12 cellular contexts compared by ENCODE assay signal in the genomic region with DNA sequence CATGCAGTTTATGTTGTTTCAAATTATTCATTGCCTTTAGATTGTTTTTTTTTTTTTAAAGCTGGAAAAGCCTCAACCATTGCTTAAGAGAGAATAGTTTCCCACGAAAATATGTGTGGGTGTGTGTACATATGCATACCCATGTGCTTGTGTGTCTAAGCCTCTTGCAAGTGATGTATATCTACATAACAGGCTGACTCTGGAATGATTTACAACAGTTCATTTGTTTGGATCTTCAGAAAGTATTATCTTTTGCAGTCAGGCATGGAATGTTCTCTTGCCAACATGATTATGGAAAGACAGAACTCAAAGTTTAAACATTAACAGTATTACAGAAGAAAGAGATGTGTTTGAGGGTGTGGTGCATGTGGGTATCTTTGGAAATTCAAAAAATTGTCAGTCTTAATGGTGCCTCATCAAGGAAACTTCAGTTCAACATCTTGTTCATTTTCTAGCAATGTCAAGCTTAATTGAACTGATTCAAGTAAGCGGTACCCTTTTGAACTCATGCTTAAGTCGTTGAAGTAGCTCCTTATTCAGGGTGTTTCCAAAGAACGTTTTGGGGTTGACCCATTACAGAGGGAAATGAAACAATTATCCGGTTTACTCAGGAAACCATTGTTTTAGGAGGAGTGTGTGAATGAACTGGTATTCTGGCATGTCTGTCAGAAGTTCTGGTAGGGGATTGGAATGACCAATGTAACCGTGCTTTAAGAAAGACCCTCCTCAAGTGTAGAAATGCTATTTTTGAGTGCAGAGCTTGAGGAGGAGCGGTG.
A peak's percentile ranks its signal among the peaks of the same experiment; 100 is the strongest.
DNase-seq lines count a peak whose midpoint lies in the region; ATAC-seq and TF ChIP-seq lines count a peak whose summit lies in the region.
"Had no signal": no experiment of that assay in that cellular context is flagged by ENCODE, and none has a peak within 500 bp of the region (broad histone marks: within the 10 kb centered on the region; RNA-seq: fewer than 3 reads in every experiment).

No MANE protein-coding gene starts in this region.

- H3K79me2 ChIP-seq in PC-3 (ENCODE audit: low read length) = peaks cover 74% of the 10 kb centered on the region

- no peak for TF ChIP-seq CTCF in AG09309 (IDR thresholded peaks at IDR 0.05; ENCODE audit: control insufficient read depth, insufficient read depth, low read depth, low read length, missing control alignments)
- no peak for TF ChIP-seq CTCF in PC-3 (conservative IDR thresholded peaks at IDR 0.05; ENCODE audit: low read depth, low read length)
- no peak for TF ChIP-seq CTCF in right lobe of liver (IDR thresholded peaks at IDR 0.05)
- no peak for TF ChIP-seq CTCF in tibial nerve (IDR thresholded peaks at IDR 0.05)

- no peaks in the 10 kb centered on the region for H3K9me2 ChIP-seq in PC-3 (replicated peaks; ENCODE audit: low read length)

- intact Hi-C loops in PC-3 (cut with micrococcal nuclease) = no loop called here
- intact Hi-C loops in right lobe of liver (cut with DNase I) = no loop called here

- H3K9me3 ChIP-seq in PC-3 (ENCODE audit: low read length) = no peaks in the 10 kb centered on the region
- H3K9me3 ChIP-seq in esophagus (ENCODE audit: control insufficient read depth in 2 of 2, insufficient read depth in 1 of 2, low read depth in 1 of 2, low read length in 1 of 2) = no peaks in the 10 kb centered on the region
- no peaks in the 10 kb centered on the region for H3K9me3 ChIP-seq in right lobe of liver
- H3K9me3 ChIP-seq in tibial nerve = no peaks in the 10 kb centered on the region

- POLR2A ChIA-PET in PC-3 (lab: Charles Lee; ENCODE audit: unreplicated experiment) = no interaction called here

- no peak for ATAC-seq in PC-3
- ATAC-seq in right lobe of liver = peak in 3 of 4 donors; percentile 23 to 57 (median 55)
- ATAC-seq in GM21529 (IDR thresholded peaks at IDR 0.05; ENCODE audit: unreplicated experiment) = no peak
- ATAC-seq: stimulated activated naive CD8-positive, alpha-beta T cell treated with anti-CD3 and anti-CD28 coated beads, Interleukin-15, Interleukin-2, amounts not matched to agents 100 U/mL and 50 U/mL, for 24 hours had no signal

- no TSS peak for BruUV-seq in PC-3 (replicated peaks; lab: Mats Ljungman, UMichigan)

- H3K27me3 ChIP-seq in PC-3 (ENCODE audit: low read length) (no peaks in the 10 kb centered on the region), esophagus (ENCODE audit: control insufficient read depth in 1 of 2, insufficient read depth in 2 of 2, low read length in 2 of 2) (no peaks in the 10 kb centered on the region), right lobe of liver (no peaks in the 10 kb centered on the region), tibial nerve (no peaks in the 10 kb centered on the region)

- no peaks in the 10 kb centered on the region for H3F3A ChIP-seq in PC-3 (ENCODE audit: low read length, unreplicated experiment)

- H4K20me1 ChIP-seq in PC-3 (ENCODE audit: low read length) = no peaks in the 10 kb centered on the region

- H3K4me1 ChIP-seq in PC-3 (ENCODE audit: insufficient read depth, low read length) = peaks cover 14% of the 10 kb centered on the region
- peaks cover 0 to 2% of the 10 kb centered on the region in 2 donors for H3K4me1 ChIP-seq in esophagus (ENCODE audit: control insufficient read depth in 2 of 2, insufficient read depth in 2 of 2, low read length in 1 of 2)
- peaks cover 0 to 17% (median 6%) of the 10 kb centered on the region in 4 donors for H3K4me1 ChIP-seq in right lobe of liver
- H3K4me1 ChIP-seq in tibial nerve = peaks cover 0 to 24% (median 0%) of the 10 kb centered on the region in 4 donors

- peaks cover 3% of the 10 kb centered on the region; the same call in 1 of the 2 replicates for H3K36me3 ChIP-seq in PC-3 (ENCODE audit: low read depth, low read length)
- no peaks in the 10 kb centered on the region for H3K36me3 ChIP-seq in esophagus (ENCODE audit: control insufficient read depth in 2 of 2, insufficient read depth in 2 of 2, low read length in 1 of 2)
- no peaks in the 10 kb centered on the region for H3K36me3 ChIP-seq in right lobe of liver
- no peaks in the 10 kb centered on the region for H3K36me3 ChIP-seq in tibial nerve

- TF ChIP-seq POLR2A in right lobe of liver (IDR thresholded peaks at IDR 0.05) (no peak), tibial nerve (IDR thresholded peaks at IDR 0.05) (no peak)

- peak; percentile 83 for DNase-seq in AG09309 (ENCODE audit: low read depth)
- DNase-seq in PC-3 = no peak
- DNase-seq in right lobe of liver = no peak
- no peak for DNase-seq in NCI-H2227 (lab: John Stamatoyannopoulos, UW; ENCODE audit: unreplicated experiment)
- DNase-seq in NCI-H1694 treated with DMSO at 0.1 percent for 48 hours (lab: John Stamatoyannopoulos, UW) = no peak
- DNase-seq in tibial nerve (ENCODE audit: low spot score in 2 of 2) = no peak
- DNase-seq: activated naive CD8-positive, alpha-beta T cell treated with anti-CD3 and anti-CD28 coated beads, Interleukin-2, amount 10 ng/mL, durations not matched to agents 7 days and 5 days; NCI-H2081; stimulated activated naive CD8-positive, alpha-beta T cell treated with anti-CD3 and anti-CD28 coated beads, Interleukin-15, Interleukin-2, amounts not matched to agents 100 U/mL and 50 U/mL, for 24 hours had no signal

- CTCF ChIA-PET in PC-3 (lab: Charles Lee) = no interaction called here

- H3K4me2 ChIP-seq in PC-3 (ENCODE audit: low read length) = no peak overlapping the region

- WGBS in esophagus, 2 donors = 46% methylated on average over 7 of the region's 7 CpGs
- 68% methylated on average over 6 of the region's 7 CpGs for WGBS in right lobe of liver (ENCODE audit: insufficient coverage, low coverage, low lambda C conversion rate, missing lambda C conversion rate)
- 52 to 55% methylated on average over 7 of the region's 7 CpGs for WGBS in tibial nerve, 2 donors

- no peak overlapping the region for H3K9ac ChIP-seq in PC-3 (ENCODE audit: low read length)

- no peak overlapping the region for H2AFZ ChIP-seq in PC-3 (ENCODE audit: low read length)

- TF ChIP-seq EP300 in tibial nerve (IDR thresholded peaks at IDR 0.05) = no peak

- H3K4me3 ChIP-seq in AG09309 (ENCODE audit: control insufficient read depth, low read depth, low read length) (no peak overlapping the region), PC-3 (ENCODE audit: low read length) (no peak overlapping the region), esophagus (ENCODE audit: low read depth in 1 of 2, low read length in 2 of 2) (no peak overlapping the region), right lobe of liver (no peak overlapping the region), tibial nerve (no peak overlapping the region)

- H3K27ac ChIP-seq in PC-3 (ENCODE audit: low read length) = peak overlapping the region; percentile 17
- peak overlapping the region; percentile 4 to 35 for H3K27ac ChIP-seq in esophagus (ENCODE audit: low read depth in 2 of 2, low read length in 1 of 2)
- H3K27ac ChIP-seq in right lobe of liver = no peak overlapping the region
- no peak overlapping the region for H3K27ac ChIP-seq in tibial nerve
- H3K27ac ChIP-seq: C4-2B had no signal

Comparison
In these comparisons a context has a peak if more than half of its experiments do, and no peak if none do; other contexts are left out.
1. ATAC-seq: peak in right lobe of liver (3 of 4); none in PC-3 (single experiment) and GM21529 (single experiment).
2. H3K27ac ChIP-seq: peak in PC-3 (single experiment) and esophagus (2 of 2); none in right lobe of liver (0 of 3) and tibial nerve (0 of 4).